Comparison of ENCODE assay signal across 19 cellular contexts in the genomic region with DNA sequence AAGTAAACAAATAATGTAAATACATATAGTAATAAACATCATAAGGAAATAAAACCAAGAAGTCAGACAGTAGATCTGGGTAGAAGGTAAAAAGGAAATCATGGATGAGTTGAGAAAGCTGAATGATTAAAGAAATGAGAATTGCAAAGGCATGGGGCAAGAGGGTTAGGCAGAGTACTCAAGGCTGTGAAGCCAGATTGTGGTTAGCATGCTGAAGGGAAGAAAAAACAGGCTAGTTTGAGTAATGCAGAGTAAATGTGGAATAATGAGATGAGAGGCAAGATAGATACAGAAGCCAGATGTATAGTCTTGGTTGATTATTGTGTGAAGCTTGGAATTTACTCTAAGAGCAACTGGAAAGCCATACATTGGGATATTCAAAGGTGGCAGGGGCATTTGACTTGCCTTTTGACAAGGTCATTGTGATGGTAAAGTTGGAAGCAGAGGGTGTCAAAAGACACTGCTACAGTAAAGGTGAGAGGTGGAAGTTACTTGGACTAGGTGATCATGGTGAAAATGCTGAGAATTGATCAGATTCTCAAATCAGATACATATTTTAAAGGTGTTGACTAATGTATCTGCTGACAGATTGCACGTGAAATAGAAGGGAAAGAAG.
"Had no signal": no experiment of that assay in that cellular context is flagged by ENCODE, and none has a peak within 500 bp of the region (broad histone marks: within the 10 kb centered on the region; RNA-seq: fewer than 3 reads in every experiment).

No MANE protein-coding gene starts in this region.

- H3K36me3 Mint-ChIP-seq: activated naive CD4-positive, alpha-beta T cell treated with anti-CD3 and anti-CD28 coated beads, Interleukin-2, amount 50 U/mL, for 72 hours; naive thymus-derived CD8-positive, alpha-beta T cell; neural progenitor cell; stimulated activated naive B cell treated with anti-CD40 and anti-IgM and Interleukin-4, amounts not matched to agents 10 μg/mL and 1 μg/mL and 100 μg/mL, for 72 hours had no signal

- DNase-seq: activated CD4-positive, alpha-beta T cell treated with anti-CD3 and anti-CD28 coated beads for 1 hour; activated T-cell treated with anti-CD3 and anti-CD28 coated beads, Interleukin-2, amount 50 U/mL, for 24 hours; adrenal gland; body of pancreas; heart left ventricle; lower lobe of right lung; naive thymus-derived CD8-positive, alpha-beta T cell; retina; stimulated activated CD4-positive, alpha-beta T cell treated with anti-CD3 and anti-CD28 coated beads, Interleukin-2, amount 100 ng/mL, for 48 hours; stimulated activated CD8-positive, alpha-beta memory T cell treated with anti-CD3 and anti-CD28 coated beads, Interleukin-4, amount 100 ng/mL, for 48 hours; stimulated activated naive B cell treated with anti-CD40 and anti-IgM and Interleukin-4, amounts not matched to agents 10 μg/mL and 1 μg/mL and 100 μg/mL, for 72 hours; transverse colon; uterus; WERI-Rb-1 had no signal

- H3K4me1 Mint-ChIP-seq: activated T-helper 17 cell treated with anti-CD3 and anti-CD28 coated beads, Interleukin-2, amount 50 U/mL, for 72 hours; naive thymus-derived CD8-positive, alpha-beta T cell; neural progenitor cell; stimulated activated naive B cell treated with anti-CD40 and anti-IgM and Interleukin-4, amounts not matched to agents 10 μg/mL and 1 μg/mL and 100 μg/mL, for 72 hours had no signal

- H3K4me3 ChIP-seq: adrenal gland, body of pancreas, cardiac muscle cell, heart left ventricle, lower lobe of right lung, neural progenitor cell, transverse colon, uterus had no signal

- H3K9me3 Mint-ChIP-seq: neural progenitor cell had no signal

- H3K27ac Mint-ChIP-seq: activated naive CD4-positive, alpha-beta T cell treated with anti-CD3 and anti-CD28 coated beads, Interleukin-2, amount 50 U/mL, for 72 hours; activated T-cell treated with anti-CD3 and anti-CD28 coated beads, Interleukin-2, amount 50 U/mL, for 24 hours; activated T-helper 17 cell treated with anti-CD3 and anti-CD28 coated beads, Interleukin-2, amount 50 U/mL, for 72 hours; naive thymus-derived CD8-positive, alpha-beta T cell; neural progenitor cell; stimulated activated naive B cell treated with anti-CD40 and anti-IgM and Interleukin-4, amounts not matched to agents 10 μg/mL and 1 μg/mL and 100 μg/mL, for 72 hours had no signal

- H3K27me3 Mint-ChIP-seq: activated T-cell treated with anti-CD3 and anti-CD28 coated beads, Interleukin-2, amount 50 U/mL, for 24 hours; activated T-helper 17 cell treated with anti-CD3 and anti-CD28 coated beads, Interleukin-2, amount 50 U/mL, for 72 hours; naive thymus-derived CD8-positive, alpha-beta T cell; stimulated activated naive B cell treated with anti-CD40 and anti-IgM and Interleukin-4, amounts not matched to agents 10 μg/mL and 1 μg/mL and 100 μg/mL, for 72 hours had no signal

- ATAC-seq: activated naive CD4-positive, alpha-beta T cell treated with anti-CD3 and anti-CD28 coated beads, Interleukin-2, amount 50 U/mL, for 72 hours; activated T-helper 17 cell treated with anti-CD3 and anti-CD28 coated beads, Interleukin-2, amount 50 U/mL, for 72 hours; body of pancreas; heart left ventricle; left lobe of liver; lower lobe of right lung; naive thymus-derived CD8-positive, alpha-beta T cell; stimulated activated naive B cell treated with anti-CD40 and anti-IgM and Interleukin-4, amounts not matched to agents 10 μg/mL and 1 μg/mL and 100 μg/mL, for 72 hours had no signal

- H3K4me3 Mint-ChIP-seq: activated T-cell treated with anti-CD3 and anti-CD28 coated beads, Interleukin-2, amount 50 U/mL, for 24 hours; activated T-helper 17 cell treated with anti-CD3 and anti-CD28 coated beads, Interleukin-2, amount 50 U/mL, for 72 hours; naive thymus-derived CD8-positive, alpha-beta T cell; neural progenitor cell; stimulated activated naive B cell treated with anti-CD40 and anti-IgM and Interleukin-4, amounts not matched to agents 10 μg/mL and 1 μg/mL and 100 μg/mL, for 72 hours had no signal
